In genomic region chr3:99934984-99935797, GRCh38 we compare ENCODE assay signal across 14 cellular contexts.
DNase-seq lines count a peak whose midpoint lies in the region; ATAC-seq and TF ChIP-seq lines count a peak whose summit lies in the region.
"Had no signal": no experiment of that assay in that cellular context is flagged by ENCODE, and none has a peak within 500 bp of the region (broad histone marks: within the 10 kb centered on the region; RNA-seq: fewer than 3 reads in every experiment).

No MANE protein-coding gene starts in this region.

- no peak for TF ChIP-seq POLR2A in transverse colon (IDR thresholded peaks at IDR 0.05)

- ATAC-seq in mucosa of descending colon = peak; percentile 84
- no peak for ATAC-seq in HG02678 (IDR thresholded peaks at IDR 0.05; ENCODE audit: unreplicated experiment)

- TF ChIP-seq EP300 in transverse colon (IDR thresholded peaks at IDR 0.05; ENCODE audit: low read depth) = no peak

- no peaks in the 10 kb centered on the region for H3K27me3 ChIP-seq in transverse colon

- H3K4me3 ChIP-seq in fibroblast of villous mesenchyme (ENCODE audit: low read depth, low read length) = no peak overlapping the region
- no peak overlapping the region for H3K4me3 ChIP-seq in mucosa of descending colon
- H3K4me3 ChIP-seq in transverse colon = no peak overlapping the region

- H3K36me3 ChIP-seq in mucosa of descending colon (ENCODE audit: low read depth) (no peaks in the 10 kb centered on the region), transverse colon (no peaks in the 10 kb centered on the region)

- H3K9me3 ChIP-seq in mucosa of descending colon (no peaks in the 10 kb centered on the region), transverse colon (no peaks in the 10 kb centered on the region)

- peaks cover 11% of the 10 kb centered on the region for H3K4me1 ChIP-seq in mucosa of descending colon (ENCODE audit: low read depth)
- peaks cover 9 to 49% (median 14%) of the 10 kb centered on the region in 4 donors for H3K4me1 ChIP-seq in transverse colon

- H3K27ac ChIP-seq in transverse colon = peak overlapping the region in 3 of 4 donors; percentile 26 to 45 (median 30)

- in situ Hi-C loops in transverse colon (cut with MboI; ENCODE audit: low pct_ligation_motif_present in 1 of 4, low pct_unique_long_range_greater_than_20kb in 1 of 4, low sequenced_read_pairs in 3 of 4) = no loop called here

- 25 to 31% methylated on average over 2 to 4 of the region's 4 CpGs for WGBS in transverse colon (ENCODE audit: low coverage in 1 of 2), 2 donors

- TF ChIP-seq CTCF in fibroblast of villous mesenchyme (IDR thresholded peaks at IDR 0.05; ENCODE audit: insufficient read depth, low read depth, low read length) (no peak), mucosa of descending colon (IDR thresholded peaks at IDR 0.05) (no peak), transverse colon (IDR thresholded peaks at IDR 0.05) (no peak)

- intact Hi-C loops in mucosa of descending colon (cut with DNase I, micrococcal nuclease) = no loop called here
- intact Hi-C loops in transverse colon (cut with DNase I; ENCODE audit: low total_unique reads) = no loop called here

- DNase-seq in NCI-H2196 (lab: John Stamatoyannopoulos, UW; ENCODE audit: unreplicated experiment) = peak; percentile 22
- no peak for DNase-seq in NCI-H2196 treated with DMSO at 0.1 percent for 48 hours (lab: John Stamatoyannopoulos, UW; ENCODE audit: unreplicated experiment)
- DNase-seq in fibroblast of villous mesenchyme (ENCODE audit: low read depth) = peak; percentile 18
- DNase-seq in mucosa of descending colon = no peak
- DNase-seq in transverse colon = no peak
- no peak for DNase-seq in AML-193 (lab: John Stamatoyannopoulos, UW)
- no peak for DNase-seq in NCI-H1694 treated with DMSO at 0.1 percent for 48 hours (lab: John Stamatoyannopoulos, UW)
- DNase-seq: 8988T; activated CD8-positive, alpha-beta memory T cell treated with anti-CD3 and anti-CD28 coated beads, Interleukin-2, amount 50 U/mL, for 4 hours; MM.1S; occipital lobe; SHP77; stimulated activated CD4-positive, alpha-beta T cell treated with anti-CD3 and anti-CD28 coated beads, Interleukin-4, amount 100 ng/mL, for 4 hours had no signal

Comparison
In these comparisons a context has a peak if more than half of its experiments do, and no peak if none do; other contexts are left out.
1. DNase-seq: peak in NCI-H2196 (single experiment) and fibroblast of villous mesenchyme (single experiment); none in NCI-H2196 treated with DMSO at 0.1 percent for 48 hours (single experiment), mucosa of descending colon (0 of 3), transverse colon (single experiment), AML-193 (0 of 2) and NCI-H1694 treated with DMSO at 0.1 percent for 48 hours (single experiment).